In the genomic region with DNA sequence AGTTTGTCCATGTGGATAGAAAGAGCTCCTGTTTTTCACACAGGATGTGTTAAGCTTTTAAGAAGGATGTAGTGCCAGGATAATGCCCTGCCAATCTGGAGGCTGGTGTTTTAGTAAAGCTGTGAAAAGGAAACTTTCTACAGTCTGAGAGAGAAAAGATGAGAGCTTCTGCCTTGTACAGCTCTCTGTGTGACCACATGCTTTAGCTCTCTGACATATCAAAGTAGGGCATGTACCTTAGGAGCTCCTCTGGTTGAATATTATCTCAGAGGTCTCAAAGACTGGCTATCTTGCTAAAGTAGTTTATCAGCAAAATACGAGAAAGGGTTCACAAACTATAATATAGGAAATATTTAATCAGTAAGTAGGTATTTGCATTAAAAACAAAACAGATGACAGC, we compare ENCODE assay signal across 15 cellular contexts.
"Had no signal": no experiment of that assay in that cellular context is flagged by ENCODE, and none has a peak within 500 bp of the region (broad histone marks: within the 10 kb centered on the region; RNA-seq: fewer than 3 reads in every experiment).

No MANE protein-coding gene starts in this region.

- H3K27ac Mint-ChIP-seq: activated naive CD4-positive, alpha-beta T cell treated with anti-CD3 and anti-CD28 coated beads, Interleukin-2, amount 50 U/mL, for 24 hours; dendritic cell treated with granulocyte-macrophage colony-stimulating factor and Interleukin-4, amounts not matched to agents 40 ng/mL and 50 ng/mL, for 4 days; naive thymus-derived CD8-positive, alpha-beta T cell had no signal

- H3K4me3 Mint-ChIP-seq: activated naive CD4-positive, alpha-beta T cell treated with anti-CD3 and anti-CD28 coated beads, Interleukin-2, amount 50 U/mL, for 24 hours; dendritic cell treated with granulocyte-macrophage colony-stimulating factor and Interleukin-4, amounts not matched to agents 40 ng/mL and 50 ng/mL, for 4 days; naive thymus-derived CD8-positive, alpha-beta T cell had no signal

- H3K27me3 Mint-ChIP-seq: activated naive CD4-positive, alpha-beta T cell treated with anti-CD3 and anti-CD28 coated beads, Interleukin-2, amount 50 U/mL, for 24 hours; dendritic cell treated with granulocyte-macrophage colony-stimulating factor and Interleukin-4, amounts not matched to agents 40 ng/mL and 50 ng/mL, for 4 days; naive thymus-derived CD8-positive, alpha-beta T cell had no signal

- DNase-seq: activated CD4-positive, CD25-positive, alpha-beta regulatory T cell treated with anti-CD3 and anti-CD28 coated beads, Interleukin-2, amount 50 U/mL, for 72 hours; activated gamma-delta T cell treated with Interleukin-2 at 50 U/mL for 16 hours; activated T-cell treated with anti-CD3 and anti-CD28 coated beads, Interleukin-2, amount 50 U/mL, for 1 hour; anterior cingulate cortex; body of pancreas; effector CD4-positive, alpha-beta T cell; naive thymus-derived CD8-positive, alpha-beta T cell; stimulated activated CD4-positive, alpha-beta T cell treated with anti-CD3 and anti-CD28 coated beads, Interleukin-12 subunit alpha, Interleukin-12 subunit beta, amount 100 ng/mL, for 4 hours; stimulated activated CD4-positive, alpha-beta T cell treated with anti-CD3 and anti-CD28 coated beads, Interleukin-4, amount 100 ng/mL, for 4 hours; stimulated activated naive CD8-positive, alpha-beta T cell treated with anti-CD3 and anti-CD28 coated beads, Interleukin-15, Interleukin-2, amounts not matched to agents 100 U/mL and 50 U/mL, for 24 hours; thyroid gland; upper lobe of right lung had no signal

- ATAC-seq: body of pancreas; left lobe of liver; naive thymus-derived CD8-positive, alpha-beta T cell; stimulated activated naive CD8-positive, alpha-beta T cell treated with anti-CD3 and anti-CD28 coated beads, Interleukin-15, Interleukin-2, amounts not matched to agents 100 U/mL and 50 U/mL, for 24 hours; upper lobe of right lung had no signal

- H3K4me1 Mint-ChIP-seq: activated naive CD4-positive, alpha-beta T cell treated with anti-CD3 and anti-CD28 coated beads, Interleukin-2, amount 50 U/mL, for 24 hours; naive thymus-derived CD8-positive, alpha-beta T cell had no signal

- H3K9me3 Mint-ChIP-seq: activated naive CD4-positive, alpha-beta T cell treated with anti-CD3 and anti-CD28 coated beads, Interleukin-2, amount 50 U/mL, for 24 hours; dendritic cell treated with granulocyte-macrophage colony-stimulating factor and Interleukin-4, amounts not matched to agents 40 ng/mL and 50 ng/mL, for 4 days; naive thymus-derived CD8-positive, alpha-beta T cell had no signal
